Comparison of ENCODE assay signal across 21 cellular contexts in the genomic region with DNA sequence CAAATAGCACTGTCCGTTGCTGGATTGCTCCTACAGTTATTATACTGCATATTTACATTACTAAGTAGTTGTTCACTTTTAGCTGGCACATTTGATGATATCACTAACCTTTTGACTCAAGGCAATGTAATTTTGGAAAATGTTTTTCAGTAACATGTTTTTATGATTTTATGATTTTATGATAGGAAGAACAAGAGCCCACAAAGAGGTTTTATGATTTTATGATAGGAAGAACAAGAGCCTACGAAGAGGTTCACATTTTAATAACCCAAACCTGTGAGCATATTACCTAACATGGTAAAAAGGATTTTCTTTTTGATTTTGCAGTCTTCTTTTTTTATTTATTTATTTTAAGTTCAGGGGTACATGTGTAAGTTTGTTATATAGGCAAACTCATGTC.
"Had no signal": no experiment of that assay in that cellular context is flagged by ENCODE, and none has a peak within 500 bp of the region (broad histone marks: within the 10 kb centered on the region; RNA-seq: fewer than 3 reads in every experiment).

No MANE protein-coding gene starts in this region.

- H3K27me3 ChIP-seq: MG63, SJSA1 had no signal

- H3K4me3 ChIP-seq: MG63, SJSA1, SK-N-MC had no signal

- DNase-seq: KBM-7, MG63, NCI-H1092, NCI-H1105 treated with DMSO at 0.1 percent for 48 hours, NCI-H1417 treated with DMSO at 0.1 percent for 48 hours, NCI-H187, NCI-H2029, NCI-H2081 treated with DMSO at 0.1 percent for 48 hours, NCI-H2171, NCI-H226, NCI-H446, NCI-H510A, NCI-H524 treated with DMSO at 0.1 percent for 48 hours, NCI-H69, NCI-H774, Right ventricle myocardium superior, RPMI8226, SIG-M5 had no signal

- H3K36me3 ChIP-seq: MG63, SJSA1 had no signal

- H3K4me1 ChIP-seq: SJSA1 had no signal

- H3K9me3 ChIP-seq: MG63, SJSA1 had no signal

- H3K27ac ChIP-seq: SJSA1, SK-N-MC had no signal

- FAIRE-seq: RCC 7860 had no signal
